In the genomic region with DNA sequence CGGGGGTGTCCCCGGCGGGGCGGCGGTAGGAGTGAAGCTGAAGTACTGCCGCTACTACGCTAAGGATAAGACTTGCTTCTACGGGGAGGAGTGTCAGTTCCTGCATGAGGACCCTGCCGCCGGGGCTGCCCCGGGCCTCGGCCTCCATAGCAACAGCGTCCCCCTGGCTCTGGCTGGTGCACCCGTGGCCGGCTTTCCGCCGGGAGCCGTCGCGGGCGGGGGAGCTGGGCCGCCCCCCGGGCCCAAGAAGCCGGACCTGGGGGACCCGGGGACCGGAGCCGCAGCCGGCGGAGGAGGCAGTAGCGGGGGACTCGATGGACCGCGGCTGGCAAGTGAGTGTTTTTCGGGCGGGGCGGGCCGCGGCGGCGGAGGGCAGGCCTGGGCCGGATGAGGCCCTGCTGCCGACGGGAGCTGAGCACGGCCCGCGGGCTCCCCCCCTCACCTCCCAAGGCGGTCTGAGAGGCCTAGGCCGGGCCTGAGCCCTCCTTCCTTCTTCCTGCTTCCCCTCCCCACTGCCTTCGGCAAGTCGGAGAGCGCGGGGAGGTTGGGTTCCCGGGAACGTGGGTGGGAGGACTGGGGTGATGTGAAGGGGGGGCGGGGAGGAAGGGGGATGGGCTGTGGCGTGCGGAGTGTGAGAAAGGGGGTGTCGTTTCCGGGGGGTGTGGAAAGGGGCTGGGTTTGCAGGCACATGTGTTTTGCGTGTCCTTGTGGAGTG, we compare ENCODE assay signal across 8 cellular contexts. TPM values are rescaled to one million over a fixed set of nuclear protein-coding genes. Genes with fewer than 3 reads are reported as not detected.
A peak's percentile ranks its signal among the peaks of the same experiment; 100 is the strongest.
DNase-seq lines count a peak whose midpoint lies in the region; ATAC-seq and TF ChIP-seq lines count a peak whose summit lies in the region.

No MANE protein-coding gene starts in this region.

- DNase-seq in A172 (ENCODE audit: low spot score) (peak; percentile 56), NCI-H526 (lab: John Stamatoyannopoulos, UW) (peak; percentile 70 to 88), dermis blood vessel endothelial cell (peak; percentile 89)
- DNase-seq in activated CD4-positive, alpha-beta T cell treated with anti-CD3 and anti-CD28 coated beads, Interleukin-2, amount 50 U/mL, for 4 hours, result peak; percentile 91 to 93
- DNase-seq in stimulated activated CD4-positive, alpha-beta T cell treated with anti-CD3 and anti-CD28 coated beads, Interleukin-2, amount 100 ng/mL, for 48 hours, result peak; percentile 79 to 82

- no peaks in the 10 kb centered on the region for H3K36me3 ChIP-seq in liver (ENCODE audit: control insufficient read depth in 4 of 4, insufficient read depth in 3 of 4, low read depth in 1 of 4, low read length in 3 of 4)

- TF ChIP-seq CTCF in liver (IDR thresholded peaks at IDR 0.05; ENCODE audit: low read depth, low read length, missing input control), result no peak

- ATAC-seq in GM18511 (IDR thresholded peaks at IDR 0.05; ENCODE audit: unreplicated experiment) (peak; percentile 52), HG03039 (IDR thresholded peaks at IDR 0.05; ENCODE audit: unreplicated experiment) (peak; percentile 44)

- peaks cover 7 to 20% (median 12%) of the 10 kb centered on the region in 4 donors for H3K4me1 ChIP-seq in liver (ENCODE audit: control insufficient read depth in 4 of 4, insufficient read depth in 4 of 4, low read length in 3 of 4)

- no peaks in the 10 kb centered on the region for H3K9me3 ChIP-seq in liver (ENCODE audit: control insufficient read depth in 4 of 4, low read length in 3 of 4)

- peak overlapping the region; percentile 97 to 99 for H3K27ac ChIP-seq in liver (ENCODE audit: low read depth in 1 of 2, low read length in 2 of 2)

- WGBS in liver, result under 1% methylated on average over 60 of the region's 60 CpGs

- H3K9ac ChIP-seq in liver (ENCODE audit: low read depth in 1 of 2, low read length in 2 of 2), result peak overlapping the region; percentile 13 to 88

- TF ChIP-seq RAD21 in liver (IDR thresholded peaks at IDR 0.05), result no peak

- H3K4me3 ChIP-seq in liver (ENCODE audit: low read depth in 1 of 3, low read length in 3 of 3), result peak overlapping the region; percentile 62 to 99 (median 75)

- no peaks in the 10 kb centered on the region for H3K27me3 ChIP-seq in liver (ENCODE audit: control insufficient read depth in 4 of 4, insufficient read depth in 4 of 4, low read length in 3 of 4)

TF ChIP-seq in liver, 16 proteins besides CTCF, POLR2A, EP300 and RAD21:
- TF ChIP-seq EGR1 (IDR thresholded peaks at IDR 0.05; ENCODE audit: low read depth in 2 of 2) (no peak), GABPA (IDR thresholded peaks at IDR 0.05 in 1 of 2, conservative IDR thresholded peaks at IDR 0.05 in 1 of 2) (peak; percentile 16 to 70), YY1 (IDR thresholded peaks at IDR 0.05) (peak; percentile 20)

RNA-seq across cellular contexts. Expression of gene PAN3, which starts 0.6 kb away (rescaled TPM):
- total RNA-seq in A172 (2014; rRNA removed; shearing (Covaris generic)), result 8.6 and 10.7 TPM in 2 replicates
- total RNA-seq in dermis blood vessel endothelial cell, result 21.6 and 29.0 TPM in 2 replicates
- total RNA-seq in liver, result 10 to 100 TPM; 13.1 to 22.8 TPM
- polyA plus RNA-seq in liver, result 10 to 100 TPM in 1 of 2 donors, 1 to 10 TPM in 1; 2.9 to 10.2 TPM

RNA-seq across cellular contexts. Expression of gene FLT3, which starts 38.5 kb away (rescaled TPM):
- total RNA-seq in A172 (2014; rRNA removed; shearing (Covaris generic)), result 0.22 TPM in 1 of 2 replicates, not detected in the other
- not detected in 2 replicates for total RNA-seq in dermis blood vessel endothelial cell
- under 1 TPM; 0.67 to 0.84 TPM for total RNA-seq in liver
- under 1 TPM; 0.14 to 0.16 TPM for polyA plus RNA-seq in liver

Comparison
In these comparisons a context has a peak if more than half of its experiments do, and no peak if none do; other contexts are left out.
1. Peak in every context shown above with its lines: DNase-seq, ATAC-seq, H3K4me3 ChIP-seq and H3K27ac ChIP-seq.